In the genomic region with DNA sequence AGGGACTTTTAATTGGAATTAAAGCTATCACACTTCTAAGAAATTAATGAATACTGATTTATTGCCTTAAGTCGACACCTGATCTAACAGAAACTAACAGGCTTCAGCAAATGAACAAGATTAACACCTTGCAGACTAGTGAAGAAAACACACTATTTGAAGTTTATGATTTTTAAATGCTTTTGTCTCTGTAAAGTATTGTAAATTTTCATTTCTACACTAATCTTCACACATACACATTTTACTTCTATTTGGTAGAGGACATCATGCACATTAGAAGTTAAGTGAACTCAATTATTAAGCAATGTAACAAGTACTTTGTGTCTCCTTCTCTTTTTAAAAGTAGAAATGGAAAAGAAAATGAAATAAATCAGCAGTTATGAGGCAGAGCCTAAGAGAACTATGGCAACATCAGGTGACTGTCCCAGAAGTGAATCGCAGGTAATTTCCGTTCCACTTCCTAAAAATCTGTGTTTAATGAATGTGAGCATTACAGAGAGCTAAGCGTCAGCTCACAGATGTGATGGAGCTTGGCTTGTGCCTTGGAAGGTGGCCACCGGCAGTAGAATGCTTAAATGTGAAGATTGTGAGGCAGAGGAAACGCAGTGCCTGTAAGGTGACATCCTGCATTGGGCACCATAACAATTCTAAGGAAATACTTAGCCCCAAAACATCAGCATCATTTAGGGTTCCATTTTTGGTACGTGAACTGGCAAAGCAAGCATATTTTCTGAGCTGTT, we compare ENCODE assay signal across 8 cellular contexts. TPM values are rescaled to one million over a fixed set of nuclear protein-coding genes. Genes with fewer than 3 reads are reported as not detected.
A peak's percentile ranks its signal among the peaks of the same experiment; 100 is the strongest.
DNase-seq lines count a peak whose midpoint lies in the region; ATAC-seq, FAIRE-seq and TF ChIP-seq lines count a peak whose summit lies in the region.

No MANE protein-coding gene starts in this region.

- TF ChIP-seq CTCF in cardiac muscle cell (IDR thresholded peaks at IDR 0.05; ENCODE audit: low read depth, low read length) = no peak
- no peak for TF ChIP-seq CTCF in K562 (IDR thresholded peaks at IDR 0.05 in 2 of 3, conservative IDR thresholded peaks at IDR 0.05 in 1 of 3; ENCODE audit: insufficient read depth in 2 of 3, low read depth in 1 of 3, low read length in 3 of 3)
- TF ChIP-seq CTCF in transverse colon (IDR thresholded peaks at IDR 0.05) = no peak

- no peaks in the 10 kb centered on the region for H3K9me1 ChIP-seq in K562 (ENCODE audit: control insufficient read depth, insufficient read depth, low read length)

- H2AFZ ChIP-seq in K562 (ENCODE audit: low read depth, low read length) = peak overlapping the region; percentile 96

- DNase-seq in cardiac muscle cell (ENCODE audit: low read depth in 1 of 2, low spot score in 1 of 2) (no peak), left ventricle myocardium superior (no peak), K562 (ENCODE audit: extremely low read depth in 1 of 4, low spot score in 3 of 4) (peak in 1 of 4 experiments; percentile 32), memory B cell (ENCODE audit: low spot score in 2 of 2) (no peak), transverse colon (no peak), NCI-H69 (lab: John Stamatoyannopoulos, UW) (no peak), hepatic stellate cell (ENCODE audit: low spot score) (no peak)

- no peaks in the 10 kb centered on the region for H3K9me3 Mint-ChIP-seq in memory B cell

- TSS peak; percentile 42 for BruUV-seq in K562 (replicated peaks; lab: Mats Ljungman, UMichigan)

- H3K79me2 ChIP-seq in K562 (ENCODE audit: control insufficient read depth, insufficient read depth, low read length) = peaks cover 45% of the 10 kb centered on the region

- H3K9ac ChIP-seq in K562 (ENCODE audit: insufficient read depth in 1 of 2, low read depth in 2 of 2, low read length in 2 of 2) = peak overlapping the region; percentile 13 to 95; a peak in 3 of 4 replicates

- peak overlapping the region; percentile 99 for H3K4me2 ChIP-seq in K562 (ENCODE audit: insufficient read depth, low read length)

- H3K4me1 Mint-ChIP-seq in memory B cell = peaks cover 34% of the 10 kb centered on the region

- in situ Hi-C loops in K562 (cut with MboI) (no loop called here), transverse colon (cut with MboI; ENCODE audit: low pct_ligation_motif_present in 1 of 4, low pct_unique_long_range_greater_than_20kb in 1 of 4, low sequenced_read_pairs in 3 of 4) (no loop called here)

- H3K4me3 ChIP-seq in cardiac muscle cell (peak overlapping the region; percentile 71), K562 (peak overlapping the region; percentile 63), transverse colon (peak overlapping the region in 3 of 4 donors; percentile 73 to 81 (median 74))

- CTCF ChIA-PET in K562 (lab: Yijun Ruan, JAX; ENCODE audit: low intra/inter-chr PET ratio) = no interaction called here

- peak overlapping the region; percentile 92 for H3K4me3 Mint-ChIP-seq in memory B cell

- no peaks in the 10 kb centered on the region for H4K20me1 ChIP-seq in K562 (replicated peaks; ENCODE audit: control insufficient read depth, insufficient read depth, low read length)

- H3K27me3 Mint-ChIP-seq in memory B cell = no peaks in the 10 kb centered on the region

- no peak for ATAC-seq in left ventricle myocardium superior
- ATAC-seq in K562 = no peak
- ATAC-seq in memory B cell (ENCODE audit: low read depth) = no peak
- no peak for ATAC-seq in HG02970 (IDR thresholded peaks at IDR 0.05; ENCODE audit: low FRiP score, unreplicated experiment)

- no peaks in the 10 kb centered on the region for H3K36me3 ChIP-seq in cardiac muscle cell
- H3K36me3 ChIP-seq in K562 (ENCODE audit: control insufficient read depth, insufficient read depth, low read length) = peaks cover 29% of the 10 kb centered on the region; the same call in 2 of the 3 replicates
- H3K36me3 ChIP-seq in transverse colon = peaks cover 0 to 8% (median 0%) of the 10 kb centered on the region in 4 donors

- 26% methylated on average over 7 of the region's 7 CpGs for WGBS in K562 (ENCODE audit: insufficient coverage, low coverage, missing lambda C conversion rate)
- WGBS in transverse colon (ENCODE audit: low coverage in 1 of 2), 2 donors = 65 to 73% methylated on average over 6 to 7 of the region's 7 CpGs

- POLR2A ChIA-PET in K562 (lab: Yijun Ruan, JAX) = interaction anchor here (0.8 to 1.8 kb wide), 7 partner anchors 9 to 311 kb away, joined by 3 to 7 read pairs (median 5); no protein-coding TSS in a partner anchor

- H3K9me3 ChIP-seq in cardiac muscle cell (ENCODE audit: low read depth) = no peaks in the 10 kb centered on the region
- no peaks in the 10 kb centered on the region for H3K9me3 ChIP-seq in K562 (replicated peaks; ENCODE audit: control insufficient read depth, insufficient read depth, low read depth, low read length)
- H3K9me3 ChIP-seq in transverse colon = no peaks in the 10 kb centered on the region

- peak; percentile 48 for FAIRE-seq in K562 (lab: Jason Lieb, UNC)

- no peaks in the 10 kb centered on the region for H3K27me3 ChIP-seq in cardiac muscle cell
- no peaks in the 10 kb centered on the region for H3K27me3 ChIP-seq in K562 (ENCODE audit: control insufficient read depth in 2 of 2, insufficient read depth in 2 of 2, low read length in 2 of 2)
- no peaks in the 10 kb centered on the region for H3K27me3 ChIP-seq in transverse colon

- peaks cover 11% of the 10 kb centered on the region for H3K4me1 ChIP-seq in cardiac muscle cell (ENCODE audit: low read depth)
- H3K4me1 ChIP-seq in K562 (replicated peaks in 1 of 2; ENCODE audit: control insufficient read depth in 2 of 2, insufficient read depth in 2 of 2, low read length in 2 of 2) = peaks cover 14 to 25% of the 10 kb centered on the region in 2 experiments; a peak in 4 of 5 replicates
- peaks cover 17 to 47% (median 32%) of the 10 kb centered on the region in 4 donors for H3K4me1 ChIP-seq in transverse colon

- TF ChIP-seq EP300 in K562 (IDR thresholded peaks at IDR 0.05; ENCODE audit: low read length) (no peak), transverse colon (IDR thresholded peaks at IDR 0.05; ENCODE audit: low read depth) (no peak)

- no peak for TF ChIP-seq POLR2A in K562 (conservative IDR thresholded peaks at IDR 0.05)
- TF ChIP-seq POLR2A in transverse colon (IDR thresholded peaks at IDR 0.05) = no peak

- peak overlapping the region; percentile 93 for H3K27ac Mint-ChIP-seq in memory B cell

- H3K36me3 Mint-ChIP-seq in memory B cell = peaks cover 16% of the 10 kb centered on the region

- TF ChIP-seq RAD21 in K562 (CRISPR knock-in tag; conservative IDR thresholded peaks at IDR 0.05 in 1 of 2, IDR thresholded peaks at IDR 0.05 in 1 of 2) = no peak

- H3K27ac ChIP-seq in cardiac muscle cell (no peak overlapping the region), K562 (ENCODE audit: extremely low read depth, low read depth, low read length) (peak overlapping the region; percentile 6; the same call in 2 of the 3 replicates), transverse colon (peak overlapping the region; percentile 94 to 99 (median 98))

- intact Hi-C loops in left ventricle myocardium superior (cut with micrococcal nuclease) (no loop called here), K562 (cut with micrococcal nuclease) (no loop called here), transverse colon (cut with DNase I; ENCODE audit: low total_unique reads) (no loop called here)

TF ChIP-seq in K562, 482 proteins besides CTCF, POLR2A, EP300 and RAD21 (continues in another document):
- TF ChIP-seq HDAC3 (IDR thresholded peaks at IDR 0.05; ENCODE audit: borderline replicate concordance, partially characterized antibody) = peak; percentile 34
- no peak for TF ChIP-seq ZNF282 (CRISPR knock-in tag; IDR thresholded peaks at IDR 0.05)

RNA-seq across cellular contexts. Expression of a gene that starts 1.2 kb away (rescaled TPM):
- total RNA-seq in cardiac muscle cell (90.5 and 110 TPM in 2 replicates), left ventricle myocardium superior (56.8 TPM), K562 (2014; rRNA removed) (59.9 and 68.1 TPM in 2 replicates), K562 (2014; rRNA removed; fragmentation: Illumina TruSeq; extraction: Trizol) (35.1 and 43.5 TPM in 2 replicates), K562 (2015; rRNA removed; fragmentation: Illumina TruSeq; extraction: Trizol) (57.0 and 59.3 TPM in 2 replicates), K562 (2021) (48.0 and 52.7 TPM in 2 replicates), transverse colon (100 to 1,000 TPM in 2 of 4 donors, 10 to 100 TPM in 2; 80.4 to 112 (median 96.2) TPM)
- polyA plus RNA-seq in cardiac muscle cell (115 and 140 TPM in 2 replicates), K562 (2011; rRNA removed) (85.7 and 87.0 TPM in 2 replicates), K562 (2014; fragmentation: Illumina TruSeq; extraction: Trizol) (49.8 and 56.3 TPM in 2 replicates), K562 (2014; fragmentation: Nextera tagmentation; extraction: Ambion mirVana) (10 to 100 TPM; 37.2 to 70.9 TPM), K562 (2014; rRNA removed) (69.6 and 73.7 TPM in 2 replicates)
- total RNA-seq in K562 (2011; cell fraction: chromatin; rRNA removed; ENCODE audit: low replicate concordance) = 57.9 and 74.0 TPM in 2 replicates
- 39.0 and 43.6 TPM in 2 replicates for total RNA-seq in K562 (2011; cell fraction: nucleolus; rRNA removed)
- total RNA-seq in K562 (2011; cell fraction: nucleoplasm; rRNA removed) = 48.0 and 70.5 TPM in 2 replicates
- 87.3 and 99.4 TPM in 2 replicates for polyA plus RNA-seq in K562 (2011; cell fraction: cytosol; rRNA removed)
- polyA plus RNA-seq in K562 (2011; cell fraction: nucleus; rRNA removed) = 127 and 129 TPM in 2 replicates
- 72.9 and 73.8 TPM in 2 replicates for polyA plus RNA-seq in K562 (2012)
- 48.8 and 62.4 TPM in 2 replicates for polyA minus RNA-seq in K562 (2011; rRNA and poly(A)+ RNA removed)
- 23.8 and 28.9 TPM in 2 replicates for polyA minus RNA-seq in K562 (2011; cell fraction: cytosol; rRNA and poly(A)+ RNA removed)
- 30.3 and 39.5 TPM in 2 replicates for polyA minus RNA-seq in K562 (2011; cell fraction: nucleus; rRNA and poly(A)+ RNA removed)

RNA-seq across cellular contexts. Expression of a gene that starts 31.8 kb away (rescaled TPM):
- total RNA-seq in cardiac muscle cell (0.21 and 0.49 TPM in 2 replicates), left ventricle myocardium superior (3.5 TPM), K562 (2014; rRNA removed) (not detected in 2 replicates), K562 (2014; rRNA removed; fragmentation: Illumina TruSeq; extraction: Trizol) (not detected in 2 replicates), K562 (2015; rRNA removed; fragmentation: Illumina TruSeq; extraction: Trizol) (not detected in 2 replicates), K562 (2021) (not detected in 2 replicates), transverse colon (10 to 100 TPM; 10.6 to 37.2 (median 23.2) TPM)
- polyA plus RNA-seq in cardiac muscle cell (0.16 and 0.81 TPM in 2 replicates), K562 (2011; rRNA removed) (not detected in 2 replicates), K562 (2014; fragmentation: Illumina TruSeq; extraction: Trizol) (not detected in 2 replicates), K562 (2014; fragmentation: Nextera tagmentation; extraction: Ambion mirVana) (not detected), K562 (2014; rRNA removed) (not detected in 2 replicates)
- not detected in 2 replicates for total RNA-seq in K562 (2011; cell fraction: chromatin; rRNA removed; ENCODE audit: low replicate concordance)
- total RNA-seq in K562 (2011; cell fraction: nucleolus; rRNA removed) = not detected in 2 replicates
- not detected in 2 replicates for total RNA-seq in K562 (2011; cell fraction: nucleoplasm; rRNA removed)
- not detected in 2 replicates for polyA plus RNA-seq in K562 (2011; cell fraction: cytosol; rRNA removed)
- not detected in 2 replicates for polyA plus RNA-seq in K562 (2011; cell fraction: nucleus; rRNA removed)
- not detected in 2 replicates for polyA plus RNA-seq in K562 (2012)
- polyA minus RNA-seq in K562 (2011; rRNA and poly(A)+ RNA removed) = not detected in 2 replicates
- polyA minus RNA-seq in K562 (2011; cell fraction: cytosol; rRNA and poly(A)+ RNA removed) = not detected in 2 replicates
- not detected in 2 replicates for polyA minus RNA-seq in K562 (2011; cell fraction: nucleus; rRNA and poly(A)+ RNA removed)
